In genomic region chr17:65037157-65037556, GRCh38 we compare ENCODE assay signal across 15 cellular contexts. TPM values are rescaled to one million over a fixed set of nuclear protein-coding genes. Genes with fewer than 3 reads are reported as not detected.
DNase-seq lines count a peak whose midpoint lies in the region; ATAC-seq and TF ChIP-seq lines count a peak whose summit lies in the region.
"Had no signal": no experiment of that assay in that cellular context is flagged by ENCODE, and none has a peak within 500 bp of the region (broad histone marks: within the 10 kb centered on the region; RNA-seq: fewer than 3 reads in every experiment).

No MANE protein-coding gene starts in this region.

- H2AFZ ChIP-seq in OCI-LY3 (ENCODE audit: low read depth, low read length) (no peak overlapping the region), trophoblast cell (ENCODE audit: insufficient read depth, low read length, poor library complexity) (no peak overlapping the region)

- no peak overlapping the region for H3K18ac ChIP-seq in trophoblast cell (ENCODE audit: low read length)

- H2BK120ac ChIP-seq in trophoblast cell (ENCODE audit: insufficient read depth, low read length, poor library complexity), result no peak overlapping the region

- intact Hi-C loops in activated CD4-positive, alpha-beta T cell treated with anti-CD3 and anti-CD28 coated beads, Interleukin-2, amount 10 ng/mL, durations not matched to agents 24 days and 14 days (cut with micrococcal nuclease), result no loop called here

- H3K4me3 ChIP-seq in OCI-LY3 (ENCODE audit: low read length) (no peak overlapping the region), trophoblast cell (ENCODE audit: low read depth, low read length) (no peak overlapping the region)
- H3K4me3 ChIP-seq: dorsolateral prefrontal cortex, testis had no signal

- no peak for TF ChIP-seq CTCF in OCI-LY3 (IDR thresholded peaks at IDR 0.05; ENCODE audit: low read depth, low read length)

- no peak for DNase-seq in activated CD4-positive, alpha-beta T cell treated with anti-CD3 and anti-CD28 coated beads, Interleukin-2, amount 10 ng/mL, durations not matched to agents 24 days and 14 days
- DNase-seq in activated CD4-positive, alpha-beta T cell treated with anti-CD3 and anti-CD28 coated beads, Interleukin-2, amount 50 U/mL, for 1 hour, result no peak
- DNase-seq in central memory CD8-positive, alpha-beta T cell (ENCODE audit: low spot score in 2 of 2), result no peak
- DNase-seq in trophoblast cell (no peak), UCSD-AML1 (lab: John Stamatoyannopoulos, UW; ENCODE audit: unreplicated experiment) (no peak), 8988T (no peak), CD1c-positive myeloid dendritic cell (ENCODE audit: extremely low spot score) (no peak)
- DNase-seq: aorta; dorsolateral prefrontal cortex; mammary epithelial cell; NCI-H2171; stimulated activated CD4-positive, alpha-beta T cell treated with anti-CD3 and anti-CD28 coated beads, Interleukin-15, amount 100 ng/mL, for 24 hours; testis; WERI-Rb-1 had no signal

- no peak overlapping the region for H3K14ac ChIP-seq in trophoblast cell (ENCODE audit: low read length)

- H2BK12ac ChIP-seq in trophoblast cell (ENCODE audit: low read length), result no peak overlapping the region

- no CpG with 5 or more reads among the region's 3 CpGs for WGBS in trophoblast cell (ENCODE audit: extremely low coverage, insufficient coverage, insufficient read length)

- H3K27me3 Mint-ChIP-seq in activated CD4-positive, alpha-beta T cell treated with anti-CD3 and anti-CD28 coated beads, Interleukin-2, amount 10 ng/mL, durations not matched to agents 24 days and 14 days, result no peaks in the 10 kb centered on the region
- H3K27me3 Mint-ChIP-seq in central memory CD8-positive, alpha-beta T cell, result no peaks in the 10 kb centered on the region

- H3K79me1 ChIP-seq in trophoblast cell (ENCODE audit: low read length), result no peaks in the 10 kb centered on the region

- H4K8ac ChIP-seq in trophoblast cell (ENCODE audit: low read depth, low read length), result no peak overlapping the region

- H3K9ac ChIP-seq in OCI-LY3 (ENCODE audit: low read length), result no peak overlapping the region
- no peak overlapping the region for H3K9ac ChIP-seq in trophoblast cell (ENCODE audit: low read length)

- no peak overlapping the region for H4K91ac ChIP-seq in trophoblast cell (ENCODE audit: low read depth, low read length)

- H3K4me1 Mint-ChIP-seq in activated CD4-positive, alpha-beta T cell treated with anti-CD3 and anti-CD28 coated beads, Interleukin-2, amount 10 ng/mL, durations not matched to agents 24 days and 14 days, result peaks cover 53% of the 10 kb centered on the region
- peaks cover 72% of the 10 kb centered on the region for H3K4me1 Mint-ChIP-seq in central memory CD8-positive, alpha-beta T cell

- no peaks in the 10 kb centered on the region for H3K27me3 ChIP-seq in OCI-LY3 (ENCODE audit: low read depth, low read length)
- no peaks in the 10 kb centered on the region for H3K27me3 ChIP-seq in trophoblast cell (ENCODE audit: insufficient read depth, low read length)
- H3K27me3 ChIP-seq: dorsolateral prefrontal cortex, testis had no signal

- H3K4me2 ChIP-seq in OCI-LY3 (ENCODE audit: low read length), result no peak overlapping the region
- H3K4me2 ChIP-seq in trophoblast cell (ENCODE audit: low read length), result no peak overlapping the region

- H3K9me3 ChIP-seq in OCI-LY3 (ENCODE audit: insufficient read depth, low read length) (no peaks in the 10 kb centered on the region), trophoblast cell (ENCODE audit: insufficient read depth, low read depth, low read length) (no peaks in the 10 kb centered on the region)
- H3K9me3 ChIP-seq: testis had no signal

- H3K9me3 Mint-ChIP-seq in activated CD4-positive, alpha-beta T cell treated with anti-CD3 and anti-CD28 coated beads, Interleukin-2, amount 10 ng/mL, durations not matched to agents 24 days and 14 days, result no peaks in the 10 kb centered on the region
- H3K9me3 Mint-ChIP-seq in central memory CD8-positive, alpha-beta T cell, result no peaks in the 10 kb centered on the region

- H4K20me1 ChIP-seq in OCI-LY3 (ENCODE audit: insufficient read depth, low read length), result peaks cover 75% of the 10 kb centered on the region

- peaks cover 25% of the 10 kb centered on the region for H3K36me3 Mint-ChIP-seq in activated CD4-positive, alpha-beta T cell treated with anti-CD3 and anti-CD28 coated beads, Interleukin-2, amount 10 ng/mL, durations not matched to agents 24 days and 14 days (ENCODE audit: low read depth)
- H3K36me3 Mint-ChIP-seq in central memory CD8-positive, alpha-beta T cell (ENCODE audit: insufficient read depth), result peaks cover 31% of the 10 kb centered on the region

- peak overlapping the region; percentile 51 for H3K27ac Mint-ChIP-seq in activated CD4-positive, alpha-beta T cell treated with anti-CD3 and anti-CD28 coated beads, Interleukin-2, amount 10 ng/mL, durations not matched to agents 24 days and 14 days
- H3K27ac Mint-ChIP-seq in central memory CD8-positive, alpha-beta T cell (ENCODE audit: low read depth), result peak overlapping the region; percentile 77

- H3K27ac ChIP-seq in OCI-LY3 (ENCODE audit: low read length) (0 out of 2 replicates have a peak overlapping the region, but pooled peaks have one; percentile 22), trophoblast cell (ENCODE audit: low read depth, low read length) (no peak overlapping the region)
- H3K27ac ChIP-seq: WERI-Rb-1 had no signal

- H3K4me3 Mint-ChIP-seq in activated CD4-positive, alpha-beta T cell treated with anti-CD3 and anti-CD28 coated beads, Interleukin-2, amount 10 ng/mL, durations not matched to agents 24 days and 14 days, result no peak overlapping the region
- peak overlapping the region; percentile 43 for H3K4me3 Mint-ChIP-seq in central memory CD8-positive, alpha-beta T cell

- ATAC-seq in central memory CD8-positive, alpha-beta T cell (replicated peaks; ENCODE audit: extremely low read depth, poor library complexity, severe bottlenecking), result no peak

- peak overlapping the region; percentile 13 for H3K4ac ChIP-seq in trophoblast cell (ENCODE audit: low read depth, low read length)

- H3K36me3 ChIP-seq in OCI-LY3 (replicated peaks; ENCODE audit: low read depth, low read length) (peaks cover 22% of the 10 kb centered on the region), trophoblast cell (ENCODE audit: control insufficient read depth in 1 of 2, insufficient read depth in 2 of 2, low read length in 2 of 2) (peaks cover 5% of the 10 kb centered on the region in 2 experiments)

- H3K79me2 ChIP-seq in OCI-LY3 (ENCODE audit: low read length) (peaks cover 99% of the 10 kb centered on the region), trophoblast cell (ENCODE audit: control insufficient read depth, insufficient read depth, low read length, poor library complexity) (peaks cover 9% of the 10 kb centered on the region)

- H3K23ac ChIP-seq in trophoblast cell (ENCODE audit: low read length), result peak overlapping the region; percentile 66

- H3K4me1 ChIP-seq in OCI-LY3 (ENCODE audit: low read length), result peaks cover 48% of the 10 kb centered on the region
- H3K4me1 ChIP-seq in trophoblast cell (ENCODE audit: control insufficient read depth in 1 of 2, insufficient read depth in 2 of 2, low read length in 2 of 2), result peaks cover 5% of the 10 kb centered on the region in 2 experiments

- no peak overlapping the region for H2BK5ac ChIP-seq in trophoblast cell (ENCODE audit: low read depth, low read length, poor library complexity)

- H2AK5ac ChIP-seq in trophoblast cell (ENCODE audit: low read length), result no peak overlapping the region

- no peak overlapping the region for H4K12ac ChIP-seq in trophoblast cell (ENCODE audit: low read depth, low read length)

RNA-seq across cellular contexts. Expression of gene GNA13, which starts 19.4 kb away (rescaled TPM):
- total RNA-seq in activated CD4-positive, alpha-beta T cell treated with anti-CD3 and anti-CD28 coated beads, Interleukin-2, amount 10 ng/mL, durations not matched to agents 24 days and 14 days, result 51.1 and 52.3 TPM in 2 replicates
- 86.8 and 89.6 TPM in 2 replicates for polyA plus RNA-seq in trophoblast cell (2013)
